15 cellular contexts compared by ENCODE assay signal in genomic region chr2:206389164-206389563, GRCh38. TPM values are rescaled to one million over a fixed set of nuclear protein-coding genes. Genes with fewer than 3 reads are reported as not detected.
DNase-seq lines count a peak whose midpoint lies in the region; ATAC-seq lines count a peak whose summit lies in the region.
"Had no signal": no experiment of that assay in that cellular context is flagged by ENCODE, and none has a peak within 500 bp of the region (broad histone marks: within the 10 kb centered on the region; RNA-seq: fewer than 3 reads in every experiment).

No MANE protein-coding gene starts in this region.

- H3K4me1 Mint-ChIP-seq in activated CD4-positive, alpha-beta T cell treated with anti-CD3 and anti-CD28 coated beads, Interleukin-2, amount 10 ng/mL, durations not matched to agents 24 days and 14 days, result no peaks in the 10 kb centered on the region
- no peaks in the 10 kb centered on the region for H3K4me1 Mint-ChIP-seq in stimulated activated memory B cell treated with anti-CD40 and anti-IgM and Interleukin-4, amounts not matched to agents 10 μg/mL and 1 μg/mL and 100 μg/mL, for 72 hours
- H3K4me1 Mint-ChIP-seq: B cell; CD4-positive, CD25-positive, alpha-beta regulatory T cell had no signal

- peak; percentile 94 for ATAC-seq in esophagus mucosa
- peak; percentile 31 for ATAC-seq in stimulated activated memory B cell treated with anti-CD40 and anti-IgM and Interleukin-4, amounts not matched to agents 10 μg/mL and 1 μg/mL and 100 μg/mL, for 72 hours
- ATAC-seq: CD8-positive, alpha-beta T cell had no signal

- peaks cover 6% of the 10 kb centered on the region for H3K9me3 Mint-ChIP-seq in activated CD4-positive, alpha-beta T cell treated with anti-CD3 and anti-CD28 coated beads, Interleukin-2, amount 10 ng/mL, durations not matched to agents 24 days and 14 days
- H3K9me3 Mint-ChIP-seq in stimulated activated memory B cell treated with anti-CD40 and anti-IgM and Interleukin-4, amounts not matched to agents 10 μg/mL and 1 μg/mL and 100 μg/mL, for 72 hours, result peaks cover 7% of the 10 kb centered on the region

- H3K4me3 Mint-ChIP-seq in activated CD4-positive, alpha-beta T cell treated with anti-CD3 and anti-CD28 coated beads, Interleukin-2, amount 10 ng/mL, durations not matched to agents 24 days and 14 days, result no peak overlapping the region
- H3K4me3 Mint-ChIP-seq in stimulated activated memory B cell treated with anti-CD40 and anti-IgM and Interleukin-4, amounts not matched to agents 10 μg/mL and 1 μg/mL and 100 μg/mL, for 72 hours, result no peak overlapping the region
- H3K4me3 Mint-ChIP-seq: B cell; CD8-positive, alpha-beta T cell had no signal

- peak; percentile 32 for DNase-seq in activated CD4-positive, alpha-beta T cell treated with anti-CD3 and anti-CD28 coated beads, Interleukin-2, amount 10 ng/mL, durations not matched to agents 24 days and 14 days
- no peak for DNase-seq in activated CD4-positive, alpha-beta T cell treated with anti-CD3 and anti-CD28 coated beads, Interleukin-2, amount 50 U/mL, for 1 hour
- no peak for DNase-seq in SKM-1 treated with dmso at 0.1 percent for 144 hours (lab: John Stamatoyannopoulos, UW; ENCODE audit: unreplicated experiment)
- DNase-seq in inferior parietal cortex (ENCODE audit: extremely low spot score), result no peak
- DNase-seq: Caco-2; CD4-positive, CD25-positive, alpha-beta regulatory T cell; CD8-positive, alpha-beta T cell; DMS153; DND-41; GOT3; H7; HCEC 1CT had no signal

- H3K27me3 Mint-ChIP-seq in activated CD4-positive, alpha-beta T cell treated with anti-CD3 and anti-CD28 coated beads, Interleukin-2, amount 10 ng/mL, durations not matched to agents 24 days and 14 days, result peaks cover 2% of the 10 kb centered on the region
- H3K27me3 Mint-ChIP-seq in stimulated activated memory B cell treated with anti-CD40 and anti-IgM and Interleukin-4, amounts not matched to agents 10 μg/mL and 1 μg/mL and 100 μg/mL, for 72 hours, result no peaks in the 10 kb centered on the region
- H3K27me3 Mint-ChIP-seq: B cell had no signal

- H3K27ac Mint-ChIP-seq in activated CD4-positive, alpha-beta T cell treated with anti-CD3 and anti-CD28 coated beads, Interleukin-2, amount 10 ng/mL, durations not matched to agents 24 days and 14 days, result no peak overlapping the region
- H3K27ac Mint-ChIP-seq in stimulated activated memory B cell treated with anti-CD40 and anti-IgM and Interleukin-4, amounts not matched to agents 10 μg/mL and 1 μg/mL and 100 μg/mL, for 72 hours, result no peak overlapping the region
- H3K27ac Mint-ChIP-seq: B cell; CD4-positive, CD25-positive, alpha-beta regulatory T cell; CD8-positive, alpha-beta T cell had no signal

- intact Hi-C loops in activated CD4-positive, alpha-beta T cell treated with anti-CD3 and anti-CD28 coated beads, Interleukin-2, amount 10 ng/mL, durations not matched to agents 24 days and 14 days (cut with micrococcal nuclease), result no loop called here

- no peaks in the 10 kb centered on the region for H3K36me3 Mint-ChIP-seq in activated CD4-positive, alpha-beta T cell treated with anti-CD3 and anti-CD28 coated beads, Interleukin-2, amount 10 ng/mL, durations not matched to agents 24 days and 14 days (ENCODE audit: low read depth)
- H3K36me3 Mint-ChIP-seq in stimulated activated memory B cell treated with anti-CD40 and anti-IgM and Interleukin-4, amounts not matched to agents 10 μg/mL and 1 μg/mL and 100 μg/mL, for 72 hours, result no peaks in the 10 kb centered on the region
- H3K36me3 Mint-ChIP-seq: CD4-positive, CD25-positive, alpha-beta regulatory T cell; CD8-positive, alpha-beta T cell had no signal

RNA-seq across cellular contexts. Expression of gene ADAM23, which starts 54.2 kb away (rescaled TPM):
- total RNA-seq in activated CD4-positive, alpha-beta T cell treated with anti-CD3 and anti-CD28 coated beads, Interleukin-2, amount 10 ng/mL, durations not matched to agents 24 days and 14 days, result 0.05 and 0.38 TPM in 2 replicates
- total RNA-seq in esophagus mucosa, result 16.3 TPM

Comparison
In these comparisons a context has a peak if more than half of its experiments do, and no peak if none do; other contexts are left out.
1. RNA of gene ADAM23, which starts 54.2 kb away (total RNA-seq): 16.3 TPM in esophagus mucosa (single experiment); 0.05 to 0.38 TPM in activated CD4-positive, alpha-beta T cell treated with anti-CD3 and anti-CD28 coated beads, Interleukin-2, amount 10 ng/mL, durations not matched to agents 24 days and 14 days; every median in the first group is over 10 times any median in the second.